Comparison of ENCODE assay signal across 19 cellular contexts in genomic region chr3:111519193-111519592, GRCh38. TPM values are rescaled to one million over a fixed set of nuclear protein-coding genes. Genes with fewer than 3 reads are reported as not detected.
DNase-seq lines count a peak whose midpoint lies in the region; ATAC-seq, FAIRE-seq and TF ChIP-seq lines count a peak whose summit lies in the region.
"Had no signal": no experiment of that assay in that cellular context is flagged by ENCODE, and none has a peak within 500 bp of the region (broad histone marks: within the 10 kb centered on the region; RNA-seq: fewer than 3 reads in every experiment).

No MANE protein-coding gene starts in this region.

- H3K79me2 ChIP-seq in K562 (ENCODE audit: control insufficient read depth, insufficient read depth, low read length) = no peaks in the 10 kb centered on the region

- intact Hi-C loops in K562 (cut with micrococcal nuclease) = no loop called here
- intact Hi-C loops in adrenal gland (cut with DNase I) = no loop called here

- no peaks in the 10 kb centered on the region for H3K27me3 Mint-ChIP-seq in type B pancreatic cell
- H3K27me3 Mint-ChIP-seq: CD4-positive, alpha-beta memory T cell had no signal

- H3K9me3 Mint-ChIP-seq in type B pancreatic cell = no peaks in the 10 kb centered on the region
- H3K9me3 Mint-ChIP-seq: CD4-positive, alpha-beta memory T cell; T-helper 1 cell treated with Interleukin-12 subunit alpha and Interleukin-12 subunit beta and Interleukin-4 antibody, amounts not matched to agents 30 μg/mL and 1 μg/mL, for 36 hours had no signal

- H3K9me3 ChIP-seq in K562 (replicated peaks; ENCODE audit: control insufficient read depth, insufficient read depth, low read depth, low read length) = no peaks in the 10 kb centered on the region
- H3K9me3 ChIP-seq in adrenal gland (replicated peaks in 1 of 3) = no peaks in the 10 kb centered on the region

- no peaks in the 10 kb centered on the region for H3K4me1 ChIP-seq in K562 (replicated peaks in 1 of 2; ENCODE audit: control insufficient read depth in 2 of 2, insufficient read depth in 2 of 2, low read length in 2 of 2)
- H3K4me1 ChIP-seq in adrenal gland (replicated peaks in 1 of 2) = no peaks in the 10 kb centered on the region

- POLR2A ChIA-PET in K562 (lab: Yijun Ruan, JAX) = no interaction called here

- in situ Hi-C loops in K562 (cut with MboI) = no loop called here

- no peak overlapping the region for H3K9ac ChIP-seq in K562 (ENCODE audit: insufficient read depth in 1 of 2, low read depth in 2 of 2, low read length in 2 of 2)
- H3K9ac ChIP-seq: KMS-11 had no signal

- H3K36me3 Mint-ChIP-seq in type B pancreatic cell = no peaks in the 10 kb centered on the region
- H3K36me3 Mint-ChIP-seq: CD4-positive, alpha-beta memory T cell had no signal

- no peak for TF ChIP-seq EP300 in K562 (IDR thresholded peaks at IDR 0.05; ENCODE audit: low read length)

- no peak overlapping the region for H3K27ac ChIP-seq in K562 (ENCODE audit: extremely low read depth, low read depth, low read length)
- H3K27ac ChIP-seq in adrenal gland = no peak overlapping the region
- H3K27ac ChIP-seq: KMS-11 had no signal

- 2% methylated on average over 5 of the region's 5 CpGs for WGBS in K562 (ENCODE audit: insufficient coverage, low coverage, missing lambda C conversion rate)
- WGBS in adrenal gland, 4 donors = 53 to 62% (median 58%) methylated on average over 5 of the region's 5 CpGs

- peak overlapping the region; percentile 51 for H3K4me3 Mint-ChIP-seq in type B pancreatic cell
- H3K4me3 Mint-ChIP-seq: CD4-positive, alpha-beta memory T cell; T-helper 1 cell treated with Interleukin-12 subunit alpha and Interleukin-12 subunit beta and Interleukin-4 antibody, amounts not matched to agents 30 μg/mL and 1 μg/mL, for 36 hours had no signal

- no peak overlapping the region for H3K4me2 ChIP-seq in K562 (ENCODE audit: insufficient read depth, low read length)
- H3K4me2 ChIP-seq: KMS-11 had no signal

- no peak for TF ChIP-seq RAD21 in K562 (CRISPR knock-in tag; conservative IDR thresholded peaks at IDR 0.05 in 1 of 2, IDR thresholded peaks at IDR 0.05 in 1 of 2)

- no peak for ATAC-seq in K562
- no peak for ATAC-seq in GM19467 (IDR thresholded peaks at IDR 0.05; ENCODE audit: unreplicated experiment)

- TF ChIP-seq POLR2A in K562 (conservative IDR thresholded peaks at IDR 0.05) (no peak), adrenal gland (IDR thresholded peaks at IDR 0.05) (no peak)

- H3K36me3 ChIP-seq in K562 (ENCODE audit: control insufficient read depth, insufficient read depth, low read length) = no peaks in the 10 kb centered on the region
- no peaks in the 10 kb centered on the region for H3K36me3 ChIP-seq in adrenal gland (replicated peaks in 1 of 2)

- H3K4me3 ChIP-seq in K562 (no peak overlapping the region), adrenal gland (no peak overlapping the region)

- peak overlapping the region; percentile 29 for H3K27ac Mint-ChIP-seq in type B pancreatic cell
- H3K27ac Mint-ChIP-seq: T-helper 1 cell treated with Interleukin-12 subunit alpha and Interleukin-12 subunit beta and Interleukin-4 antibody, amounts not matched to agents 30 μg/mL and 1 μg/mL, for 36 hours had no signal

- no peaks in the 10 kb centered on the region for H4K20me1 ChIP-seq in K562 (replicated peaks; ENCODE audit: control insufficient read depth, insufficient read depth, low read length)

- CTCF ChIA-PET in K562 (lab: Yijun Ruan, JAX; ENCODE audit: low intra/inter-chr PET ratio) = no interaction called here

- no peak overlapping the region for H2AFZ ChIP-seq in K562 (ENCODE audit: low read depth, low read length)

- BruUV-seq in K562 (replicated peaks; lab: Mats Ljungman, UMichigan) = no TSS peak

- peaks cover 31% of the 10 kb centered on the region for H3K4me1 Mint-ChIP-seq in type B pancreatic cell (ENCODE audit: unreplicated experiment)

- H3K27me3 ChIP-seq in K562 (ENCODE audit: control insufficient read depth in 2 of 2, insufficient read depth in 2 of 2, low read length in 2 of 2) = no peaks in the 10 kb centered on the region
- no peaks in the 10 kb centered on the region for H3K27me3 ChIP-seq in adrenal gland

- FAIRE-seq in D721Med (lab: Jason Lieb, UNC) = peak; percentile 98
- FAIRE-seq in K562 (lab: Jason Lieb, UNC) = no peak
- FAIRE-seq: GM12892, H1 had no signal

- no peak for TF ChIP-seq CTCF in D721Med (IDR thresholded peaks at IDR 0.05; ENCODE audit: insufficient read depth, missing control alignments)
- TF ChIP-seq CTCF in K562 (IDR thresholded peaks at IDR 0.05 in 2 of 3, conservative IDR thresholded peaks at IDR 0.05 in 1 of 3; ENCODE audit: insufficient read depth in 2 of 3, low read depth in 1 of 3, low read length in 3 of 3) = no peak
- TF ChIP-seq CTCF in type B pancreatic cell (conservative IDR thresholded peaks at IDR 0.05) = no peak
- no peak for TF ChIP-seq CTCF in adrenal gland (IDR thresholded peaks at IDR 0.05)

- DNase-seq in D721Med (ENCODE audit: insufficient read length, low spot score) (no peak), NCI-H2227 (lab: John Stamatoyannopoulos, UW; ENCODE audit: unreplicated experiment) (peak; percentile 48), K562 (ENCODE audit: extremely low read depth in 1 of 4, low spot score in 3 of 4) (no peak), type B pancreatic cell (ENCODE audit: extremely low spot score, unreplicated experiment) (no peak), SKM-1 treated with dmso at 0.1 percent for 144 hours (lab: John Stamatoyannopoulos, UW; ENCODE audit: unreplicated experiment) (no peak), adrenal gland (no peak)
- DNase-seq: CD4-positive, alpha-beta memory T cell; GF-D8; NCI-H1092 treated with DMSO at 0.1 percent for 48 hours; NCI-H187 treated with DMSO at 0.1 percent for 48 hours; NCI-H510A treated with DMSO at 0.1 percent for 48 hours; SHP77 treated with DMSO at 0.1 percent for 48 hours had no signal

- H3K9me1 ChIP-seq in K562 (ENCODE audit: control insufficient read depth, insufficient read depth, low read length) = no peaks in the 10 kb centered on the region

TF ChIP-seq in K562, 482 proteins besides CTCF, POLR2A, EP300 and RAD21:
- TF ChIP-seq STAT6 (CRISPR knock-in tag; IDR thresholded peaks at IDR 0.05) = no peak
- peak; percentile 26; the same call in 1 of the 2 replicates for TF ChIP-seq NFIC (IDR thresholded peaks at IDR 0.05)
- TF ChIP-seq ZNF668 (CRISPR knock-in tag; IDR thresholded peaks at IDR 0.05) = no peak

RNA-seq across cellular contexts. Expression of gene CD96, which starts 22.8 kb away (rescaled TPM):
- total RNA-seq in K562 (2011; cell fraction: chromatin; rRNA removed; ENCODE audit: low replicate concordance) = 6.3 and 6.9 TPM in 2 replicates
- total RNA-seq in K562 (2011; cell fraction: nucleolus; rRNA removed) = 2.8 and 4.1 TPM in 2 replicates
- 4.9 and 6.7 TPM in 2 replicates for total RNA-seq in K562 (2011; cell fraction: nucleoplasm; rRNA removed)
- total RNA-seq in K562 (2014; rRNA removed) (0.29 and 0.54 TPM in 2 replicates), K562 (2014; rRNA removed; fragmentation: Illumina TruSeq; extraction: Trizol) (1.2 and 1.5 TPM in 2 replicates), K562 (2015; rRNA removed; fragmentation: Illumina TruSeq; extraction: Trizol) (0.65 and 1.0 TPM in 2 replicates), K562 (2021) (0.78 and 1.6 TPM in 2 replicates), type B pancreatic cell (ENCODE audit: low replicate concordance) (not detected in 2 replicates), adrenal gland (1 to 10 TPM in 4 of 8 donors, under 1 TPM in 3, not detected in 1; 0.28 to 5.6 (median 1.6) TPM)
- polyA plus RNA-seq in K562 (2011; rRNA removed) (5.7 and 7.7 TPM in 2 replicates), K562 (2014; fragmentation: Illumina TruSeq; extraction: Trizol) (1.2 and 1.5 TPM in 2 replicates), K562 (2014; fragmentation: Nextera tagmentation; extraction: Ambion mirVana) (1 to 10 TPM; 2.6 to 3.3 TPM), K562 (2014; rRNA removed) (0.32 and 0.50 TPM in 2 replicates), adrenal gland (1 to 10 TPM in 1 of 3 donors, under 1 TPM in 2; 0.40 to 1.5 (median 0.67) TPM)
- polyA plus RNA-seq in K562 (2011; cell fraction: cytosol; rRNA removed) = 1.6 and 4.6 TPM in 2 replicates
- 2.0 and 4.5 TPM in 2 replicates for polyA plus RNA-seq in K562 (2011; cell fraction: nucleus; rRNA removed)
- 1.7 and 5.1 TPM in 2 replicates for polyA plus RNA-seq in K562 (2012)
- 3.6 and 7.9 TPM in 2 replicates for polyA minus RNA-seq in K562 (2011; rRNA and poly(A)+ RNA removed)
- polyA minus RNA-seq in K562 (2011; cell fraction: cytosol; rRNA and poly(A)+ RNA removed) = 0.38 and 2.2 TPM in 2 replicates
- polyA minus RNA-seq in K562 (2011; cell fraction: nucleus; rRNA and poly(A)+ RNA removed) = 3.5 and 10.0 TPM in 2 replicates
- total RNA-seq: Daoy, H1, OCI-LY7 had no signal
- polyA plus RNA-seq: H1 had no signal
